ENCODE assay signal across 1 cellular context in genomic region chr1:184752656-184753055, GRCh38.
TF ChIP-seq lines count a peak whose summit lies in the region.

No MANE protein-coding gene starts in this region.

TF ChIP-seq in GM12878, 131 proteins besides CTCF, POLR2A, EP300 and RAD21:
- TF ChIP-seq SPI1 (IDR thresholded peaks at IDR 0.05; ENCODE audit: borderline replicate concordance, insufficient read depth, low read depth, low read length), result peak; percentile 25; the same call in 1 of the 2 replicates
- no peak for TF ChIP-seq TAF1 (IDR thresholded peaks at IDR 0.05; ENCODE audit: borderline replicate concordance, low read depth, low read length)
- TF ChIP-seq TBL1XR1 (IDR thresholded peaks at IDR 0.05; ENCODE audit: low read depth, low read length), result no peak
- no peak for TF ChIP-seq NFXL1 (IDR thresholded peaks at IDR 0.05; ENCODE audit: borderline replicate concordance)
TF ChIP-seq in GM12878: peak in this region for 1.
